Comparison of ENCODE assay signal across 1 cellular context in genomic region chr12:6316921-6317692, GRCh38.
TF ChIP-seq lines count a peak whose summit lies in the region.

No MANE protein-coding gene starts in this region.

TF ChIP-seq in WTC11, 78 proteins besides CTCF, POLR2A, EP300 and RAD21 (continued from another document):
- no peak for TF ChIP-seq HMGXB4 (CRISPR knock-in tag; IDR thresholded peaks at IDR 0.05)
- no peak for TF ChIP-seq RORB (CRISPR knock-in tag; IDR thresholded peaks at IDR 0.05)
- TF ChIP-seq USF2 (CRISPR knock-in tag; IDR thresholded peaks at IDR 0.05), result no peak
